8 cellular contexts compared by ENCODE assay signal in genomic region chr11:57482782-57483569, GRCh38. TPM values are rescaled to one million over a fixed set of nuclear protein-coding genes. Genes with fewer than 3 reads are reported as not detected.
A peak's percentile ranks its signal among the peaks of the same experiment; 100 is the strongest.
DNase-seq lines count a peak whose midpoint lies in the region; ATAC-seq, FAIRE-seq and TF ChIP-seq lines count a peak whose summit lies in the region.

No MANE protein-coding gene starts in this region.

- H3K27ac ChIP-seq in IMR-90 (ENCODE audit: insufficient read depth, low read length), result no peak overlapping the region
- H3K27ac ChIP-seq in colonic mucosa, result no peak overlapping the region
- no peak overlapping the region for H3K27ac ChIP-seq in mesenchymal stem cell (ENCODE audit: low read length, poor library complexity, severe bottlenecking)

- H3K14ac ChIP-seq in IMR-90 (replicated peaks; ENCODE audit: low read depth, low read length) (no peak overlapping the region), mesenchymal stem cell (ENCODE audit: low read length in 2 of 2) (no peak overlapping the region)

- no peak overlapping the region for H2BK15ac ChIP-seq in IMR-90 (ENCODE audit: low read depth, low read length)
- no peak overlapping the region for H2BK15ac ChIP-seq in mesenchymal stem cell (ENCODE audit: low read depth, poor library complexity, severe bottlenecking)

- dilution Hi-C loops in IMR-90 (cut with HindIII; ENCODE audit: low sequenced_read_pairs, unreplicated experiment), result no loop called here

- peaks cover 26% of the 10 kb centered on the region for H3K27me3 ChIP-seq in IMR-90 (ENCODE audit: control insufficient read depth, insufficient read depth, low read length)
- H3K27me3 ChIP-seq in colonic mucosa, result peaks cover 11% of the 10 kb centered on the region
- H3K27me3 ChIP-seq in mesenchymal stem cell (ENCODE audit: control insufficient read depth in 1 of 2, insufficient read depth in 1 of 2, low read length in 2 of 2), result peaks cover 20 to 67% of the 10 kb centered on the region in 2 experiments

- H2BK12ac ChIP-seq in mesenchymal stem cell (ENCODE audit: low read length in 2 of 2), result no peak overlapping the region

- peak; percentile 76 for DNase-seq in GM12892 (ENCODE audit: insufficient read length)
- DNase-seq in IMR-90, result peak; percentile 21
- DNase-seq in colonic mucosa, result no peak
- DNase-seq in mesenchymal stem cell, result peak; percentile 45
- peak; percentile 14 to 65 (median 59) for DNase-seq in stimulated activated naive CD4-positive, alpha-beta T cell (lab: John Stamatoyannopoulos, UW)
- no peak for DNase-seq in SIG-M5 treated with dmso at 0.1 percent for 504 hours (lab: John Stamatoyannopoulos, UW; ENCODE audit: unreplicated experiment)
- DNase-seq in OCI-M2 (lab: John Stamatoyannopoulos, UW; ENCODE audit: unreplicated experiment), result no peak

- no peaks in the 10 kb centered on the region for H4K20me1 ChIP-seq in IMR-90 (ENCODE audit: insufficient read depth, low read length)

- CTCF ChIA-PET in IMR-90 (lab: Yijun Ruan, JAX), result interaction anchor here (0.5 to 1.9 kb wide), 7 partner anchors 10 to 1029 kb away, joined by 3 to 8 read pairs (median 3); partner anchors contain the start of gene RTN4RL2

- peak; percentile 78 for TF ChIP-seq CTCF in IMR-90 (conservative IDR thresholded peaks at IDR 0.05; ENCODE audit: low read depth, low read length)
- TF ChIP-seq CTCF in colonic mucosa (IDR thresholded peaks at IDR 0.05), result peak; percentile 49

- H4K8ac ChIP-seq in IMR-90 (ENCODE audit: low read depth in 2 of 2, low read length in 2 of 2) (peak overlapping the region in 1 of 2 experiments; percentile 27; a peak in 2 of 4 replicates), mesenchymal stem cell (ENCODE audit: low read length) (no peak overlapping the region)

- 0% methylated on average over 5 of the region's 52 CpGs; no CpG with 5 or more reads in 1 of the 2 experiments for WGBS in IMR-90 (ENCODE audit: extremely low coverage in 2 of 2, insufficient read length in 1 of 2), 2 experiments
- 2% methylated on average over 47 of the region's 52 CpGs for WGBS in mesenchymal stem cell

- H2BK120ac ChIP-seq in IMR-90 (ENCODE audit: low read depth, low read length) (no peak overlapping the region), mesenchymal stem cell (ENCODE audit: low read depth, low read length) (no peak overlapping the region)

- no peak overlapping the region for H3K56ac ChIP-seq in IMR-90 (ENCODE audit: extremely low read depth, insufficient read depth, low read length)

- H3K9ac ChIP-seq in IMR-90 (ENCODE audit: low read depth, low read length) (no peak overlapping the region), colonic mucosa (ENCODE audit: low read depth in 2 of 2, low read length in 2 of 2) (no peak overlapping the region), mesenchymal stem cell (ENCODE audit: low read length) (peak overlapping the region; percentile 75)

- TF ChIP-seq RAD21 in IMR-90 (IDR thresholded peaks at IDR 0.05; ENCODE audit: low read length), result peak; percentile 57

- POLR2A ChIA-PET in IMR-90 (lab: Charles Lee; ENCODE audit: unreplicated experiment), result no interaction called here

- peak overlapping the region; percentile 85 for H2AFZ ChIP-seq in IMR-90 (replicated peaks; ENCODE audit: low read length, poor library complexity)
- no peak overlapping the region for H2AFZ ChIP-seq in mesenchymal stem cell (ENCODE audit: low read depth, low read length)

- H3K4me1 ChIP-seq in IMR-90 (ENCODE audit: control insufficient read depth, insufficient read depth, low read length) (no peaks in the 10 kb centered on the region), colonic mucosa (peaks cover 4% of the 10 kb centered on the region), mesenchymal stem cell (ENCODE audit: control insufficient read depth, insufficient read depth, low read depth, low read length) (peaks cover 11% of the 10 kb centered on the region)

- H4K91ac ChIP-seq in IMR-90 (ENCODE audit: insufficient read depth, low read depth, low read length) (no peak overlapping the region), mesenchymal stem cell (ENCODE audit: low read length) (no peak overlapping the region)

- H3K18ac ChIP-seq in IMR-90 (ENCODE audit: low read depth, low read length) (no peak overlapping the region), mesenchymal stem cell (ENCODE audit: low read depth in 1 of 2, low read length in 2 of 2) (peak overlapping the region in 1 of 2 experiments; percentile 58)

- peak; percentile 76 for ATAC-seq in IMR-90 (ENCODE audit: low read depth)
- ATAC-seq in activated CD4-positive, CD25-positive, alpha-beta regulatory T cell treated with anti-CD3 and anti-CD28 coated beads, Interleukin-2, amount 50 U/mL, for 24 hours, result peak; percentile 55 to 67

- peak overlapping the region; percentile 35 for H3K4me3 ChIP-seq in IMR-90 (ENCODE audit: insufficient read depth, low read depth, low read length)
- H3K4me3 ChIP-seq in colonic mucosa, result peak overlapping the region; percentile 19
- H3K4me3 ChIP-seq in mesenchymal stem cell (ENCODE audit: insufficient read depth in 1 of 2, low read depth in 1 of 2, low read length in 2 of 2), result peak overlapping the region; percentile 28 to 76

- no peak overlapping the region; the same call in 1 of the 2 replicates for H3K4ac ChIP-seq in IMR-90 (ENCODE audit: low read depth, low read length)
- no peak overlapping the region for H3K4ac ChIP-seq in mesenchymal stem cell (ENCODE audit: low read depth in 1 of 2, low read length in 2 of 2)

- no peak overlapping the region for H2AK5ac ChIP-seq in IMR-90 (ENCODE audit: low read depth, low read length)
- H2AK5ac ChIP-seq in mesenchymal stem cell (ENCODE audit: low read length, severe bottlenecking), result no peak overlapping the region

- H3K9me1 ChIP-seq in IMR-90 (ENCODE audit: insufficient read depth, low read length), result no peaks in the 10 kb centered on the region

- in situ Hi-C loops in IMR-90 (cut with MboI; ENCODE audit: low sequenced_read_pairs), result loop anchor here (25.0 kb wide), 1 partner anchor 1029 kb away; the partner anchor contains the start of gene OR5B21

- no peak for TF ChIP-seq POLR2A in GM12892 (IDR thresholded peaks at IDR 0.05; ENCODE audit: low read depth, low read length)
- TF ChIP-seq POLR2A in IMR-90 (IDR thresholded peaks at IDR 0.05; ENCODE audit: low read depth, low read length), result no peak

- FAIRE-seq in GM12892 (lab: Jason Lieb, UNC), result peak; percentile 97

- no peak overlapping the region for H4K5ac ChIP-seq in IMR-90 (ENCODE audit: low read depth, low read length)

- H3K79me1 ChIP-seq in IMR-90 (ENCODE audit: low read depth in 1 of 2, low read length in 2 of 2), result no peaks in the 10 kb centered on the region
- H3K79me1 ChIP-seq in mesenchymal stem cell (replicated peaks; ENCODE audit: low read length, poor library complexity, severe bottlenecking), result no peaks in the 10 kb centered on the region

- no peaks in the 10 kb centered on the region for H3K9me3 ChIP-seq in IMR-90 (ENCODE audit: control insufficient read depth, insufficient read depth, low read length)
- H3K9me3 ChIP-seq in colonic mucosa, result no peaks in the 10 kb centered on the region
- no peaks in the 10 kb centered on the region for H3K9me3 ChIP-seq in mesenchymal stem cell (ENCODE audit: control insufficient read depth, low read length)

- peak overlapping the region; percentile 87 for H2AK9ac ChIP-seq in IMR-90 (replicated peaks; ENCODE audit: low read depth, low read length, poor library complexity)

- peak overlapping the region; percentile 84 for H3K4me2 ChIP-seq in IMR-90 (ENCODE audit: low read depth, low read length)
- H3K4me2 ChIP-seq in mesenchymal stem cell (ENCODE audit: low read length, poor library complexity, severe bottlenecking), result peak overlapping the region; percentile 95

- BruUV-seq in IMR-90 (replicated peaks; lab: Mats Ljungman, UMichigan), result no TSS peak

- H2BK20ac ChIP-seq in IMR-90 (ENCODE audit: low read depth, low read length), result no peak overlapping the region

- intact Hi-C loops in IMR-90 (cut with micrococcal nuclease) (loop anchor here (2.0 kb wide), 1 partner anchor 138 kb away; no protein-coding TSS in a partner anchor), colonic mucosa (cut with DNase I) (no loop called here)

- H3K36me3 ChIP-seq in IMR-90 (ENCODE audit: control insufficient read depth, insufficient read depth, low read length) (peaks cover 17% of the 10 kb centered on the region; the same call in 1 of the 2 replicates), colonic mucosa (no peaks in the 10 kb centered on the region), mesenchymal stem cell (ENCODE audit: control insufficient read depth in 1 of 2, insufficient read depth in 2 of 2, low read depth in 1 of 2, low read length in 2 of 2) (peaks cover 6 to 23% of the 10 kb centered on the region in 2 experiments)

- H2BK5ac ChIP-seq in IMR-90 (ENCODE audit: low read depth, low read length, poor library complexity, severe bottlenecking) (no peak overlapping the region), mesenchymal stem cell (ENCODE audit: low read depth, low read length, poor library complexity, severe bottlenecking) (no peak overlapping the region)

- no peak overlapping the region for H3K23ac ChIP-seq in IMR-90 (ENCODE audit: low read depth, low read length)
- peak overlapping the region in 1 of 2 experiments; percentile 32 for H3K23ac ChIP-seq in mesenchymal stem cell (ENCODE audit: low read length in 2 of 2)

RNA-seq across cellular contexts. Expression of gene RTN4RL2, which starts 22.6 kb away (rescaled TPM):
- not detected for polyA plus RNA-seq in GM12892 (2012; ENCODE audit: missing spikeins)
- total RNA-seq in IMR-90 (2012; rRNA removed) (not detected in 2 replicates), colonic mucosa (under 1 TPM; 0.54 to 0.82 TPM)
- 0.83 and 1.5 TPM in 2 replicates for polyA plus RNA-seq in IMR-90 (2012; rRNA removed)
- polyA plus RNA-seq in IMR-90 (2012; cell fraction: cytosol; rRNA removed), result 1.2 and 2.7 TPM in 2 replicates
- 0.52 and 0.96 TPM in 2 replicates for polyA plus RNA-seq in IMR-90 (2012; cell fraction: nucleus; rRNA removed; ENCODE audit: low replicate concordance)
- 0.28 TPM for polyA plus RNA-seq in mesenchymal stem cell (2013, experiment 1 of 2)
- 0.22 TPM for polyA plus RNA-seq in mesenchymal stem cell (2013, experiment 2 of 2)

RNA-seq across cellular contexts. Expression of gene SLC43A1, which starts 32.5 kb away (rescaled TPM):
- polyA plus RNA-seq in GM12892 (2012; ENCODE audit: missing spikeins), result 8.5 TPM
- 8.6 and 10.0 TPM in 2 replicates for total RNA-seq in IMR-90 (2012; rRNA removed)
- 15.9 and 17.0 TPM in 2 replicates for polyA plus RNA-seq in IMR-90 (2012; rRNA removed)
- 8.6 and 18.4 TPM in 2 replicates for polyA plus RNA-seq in IMR-90 (2012; cell fraction: cytosol; rRNA removed)
- polyA plus RNA-seq in IMR-90 (2012; cell fraction: nucleus; rRNA removed; ENCODE audit: low replicate concordance), result 34.7 and 55.4 TPM in 2 replicates
- total RNA-seq in colonic mucosa, result 10 to 100 TPM in 1 of 2 donors, 1 to 10 TPM in 1; 8.7 to 19.0 TPM
- polyA plus RNA-seq in mesenchymal stem cell (2013, experiment 1 of 2), result 3.9 TPM
- 3.8 TPM for polyA plus RNA-seq in mesenchymal stem cell (2013, experiment 2 of 2)

RNA-seq across cellular contexts. Expression of gene TIMM10, which starts 47.6 kb away (rescaled TPM):
- polyA plus RNA-seq in GM12892 (2012; ENCODE audit: missing spikeins), result 120 TPM
- 70.0 and 96.8 TPM in 2 replicates for total RNA-seq in IMR-90 (2012; rRNA removed)
- 135 and 148 TPM in 2 replicates for polyA plus RNA-seq in IMR-90 (2012; rRNA removed)
- polyA plus RNA-seq in IMR-90 (2012; cell fraction: cytosol; rRNA removed), result 102 and 363 TPM in 2 replicates
- 26.0 and 35.1 TPM in 2 replicates for polyA plus RNA-seq in IMR-90 (2012; cell fraction: nucleus; rRNA removed; ENCODE audit: low replicate concordance)
- 10 to 100 TPM; 54.8 to 67.1 TPM for total RNA-seq in colonic mucosa
- 52.8 TPM for polyA plus RNA-seq in mesenchymal stem cell (2013, experiment 1 of 2)
- 54.7 TPM for polyA plus RNA-seq in mesenchymal stem cell (2013, experiment 2 of 2)

RNA-seq across cellular contexts. Expression of gene SMTNL1, which starts 54.4 kb away (rescaled TPM):
- 0.21 TPM for polyA plus RNA-seq in GM12892 (2012; ENCODE audit: missing spikeins)
- total RNA-seq in IMR-90 (2012; rRNA removed) (not detected in 2 replicates), colonic mucosa (not detected)
- not detected in 2 replicates for polyA plus RNA-seq in IMR-90 (2012; rRNA removed)
- polyA plus RNA-seq in IMR-90 (2012; cell fraction: cytosol; rRNA removed), result not detected in 2 replicates
- polyA plus RNA-seq in IMR-90 (2012; cell fraction: nucleus; rRNA removed; ENCODE audit: low replicate concordance), result not detected in 2 replicates
- polyA plus RNA-seq in mesenchymal stem cell (2013, experiment 1 of 2), result not detected
- not detected for polyA plus RNA-seq in mesenchymal stem cell (2013, experiment 2 of 2)

RNA-seq across cellular contexts. Expression of gene SLC43A3, which starts 56.1 kb away (rescaled TPM):
- 99.6 TPM for polyA plus RNA-seq in GM12892 (2012; ENCODE audit: missing spikeins)
- total RNA-seq in IMR-90 (2012; rRNA removed) (10.6 and 12.7 TPM in 2 replicates), colonic mucosa (10 to 100 TPM; 10.6 to 21.4 TPM)
- 21.1 and 22.0 TPM in 2 replicates for polyA plus RNA-seq in IMR-90 (2012; rRNA removed)
- 10.0 and 16.3 TPM in 2 replicates for polyA plus RNA-seq in IMR-90 (2012; cell fraction: cytosol; rRNA removed)
- polyA plus RNA-seq in IMR-90 (2012; cell fraction: nucleus; rRNA removed; ENCODE audit: low replicate concordance), result 19.7 and 20.5 TPM in 2 replicates
- 3.9 TPM for polyA plus RNA-seq in mesenchymal stem cell (2013, experiment 1 of 2)
- 3.8 TPM for polyA plus RNA-seq in mesenchymal stem cell (2013, experiment 2 of 2)

Comparison
In these comparisons a context has a peak if more than half of its experiments do, and no peak if none do; other contexts are left out.
1. DNase-seq: peak in GM12892 (single experiment), IMR-90 (single experiment), mesenchymal stem cell (single experiment) and stimulated activated naive CD4-positive, alpha-beta T cell (6 of 6); none in colonic mucosa (single experiment), SIG-M5 treated with dmso at 0.1 percent for 504 hours (single experiment) and OCI-M2 (single experiment).
2. Peak in every context shown above with its lines, with median percentiles within 50 percentile points of each other: H3K4me3 ChIP-seq.